ENCODE assay signal across 1 cellular context in genomic region chr7:4797858-4798705, GRCh38.
TF ChIP-seq lines count a peak whose summit lies in the region.

No MANE protein-coding gene starts in this region.

TF ChIP-seq in K562, 482 proteins besides CTCF, POLR2A, EP300 and RAD21 (continued from another document):
- no peak for TF ChIP-seq PRDM10 (IDR thresholded peaks at IDR 0.05; ENCODE audit: partially characterized antibody)
- no peak for TF ChIP-seq XRCC4 (IDR thresholded peaks at IDR 0.05; ENCODE audit: extremely low read depth, insufficient read depth, insufficient read length)
- TF ChIP-seq STAT5B (CRISPR knock-in tag; IDR thresholded peaks at IDR 0.05) = no peak
- no peak for TF ChIP-seq BCL6 (CRISPR knock-in tag; IDR thresholded peaks at IDR 0.05)
- TF ChIP-seq IRF9 (tag; IDR thresholded peaks at IDR 0.05) = no peak
- TF ChIP-seq MLLT1 (IDR thresholded peaks at IDR 0.05) = no peak
- no peak for TF ChIP-seq ARID1B (IDR thresholded peaks at IDR 0.05)
- no peak for TF ChIP-seq ETV6 (IDR thresholded peaks at IDR 0.05; ENCODE audit: borderline replicate concordance in 1 of 2, low read depth in 2 of 2, low read length in 1 of 2)
- no peak for TF ChIP-seq ETV6 (CRISPR knock-in tag; IDR thresholded peaks at IDR 0.05; ENCODE audit: borderline replicate concordance)
- no peak for TF ChIP-seq MEF2A (IDR thresholded peaks at IDR 0.05; ENCODE audit: control insufficient read depth, low read depth, low read length)
- TF ChIP-seq CREB5 (CRISPR knock-in tag; IDR thresholded peaks at IDR 0.05) = no peak
- TF ChIP-seq ZNF3 (CRISPR knock-in tag; IDR thresholded peaks at IDR 0.05) = no peak
- TF ChIP-seq ZNF639 (CRISPR knock-in tag; conservative IDR thresholded peaks at IDR 0.05 in 1 of 2, IDR thresholded peaks at IDR 0.05 in 1 of 2) = no peak
- no peak for TF ChIP-seq NCOR1 (IDR thresholded peaks at IDR 0.05)
- TF ChIP-seq KAT2B (IDR thresholded peaks at IDR 0.05; ENCODE audit: low read depth, low read length) = no peak
- TF ChIP-seq NCOA4 (IDR thresholded peaks at IDR 0.05; ENCODE audit: partially characterized antibody) = no peak
- no peak for TF ChIP-seq MNT (conservative IDR thresholded peaks at IDR 0.05)
- TF ChIP-seq MAX (CRISPR knock-in tag; IDR thresholded peaks at IDR 0.05) = peak; percentile 40; the same call in 1 of the 2 replicates
- no peak for TF ChIP-seq ZNF133 (CRISPR knock-in tag; IDR thresholded peaks at IDR 0.05)
- TF ChIP-seq ZFPM2 (CRISPR knock-in tag; IDR thresholded peaks at IDR 0.05) = no peak
- TF ChIP-seq E2F8 (IDR thresholded peaks at IDR 0.05; ENCODE audit: low read depth, partially characterized antibody) = no peak
- 0 out of 4 replicates have a peak, but pooled peaks of 1 of the 2 experiments have one; percentile 37 for TF ChIP-seq NRF1 (conservative IDR thresholded peaks at IDR 0.05 in 1 of 2, IDR thresholded peaks at IDR 0.05 in 1 of 2)
- peak; percentile 25; the same call in 1 of the 2 replicates for TF ChIP-seq CC2D1A (IDR thresholded peaks at IDR 0.05)
- TF ChIP-seq POLR2H (tag; IDR thresholded peaks at IDR 0.05; ENCODE audit: low read depth) = no peak
- no peak for TF ChIP-seq SMAD1 (IDR thresholded peaks at IDR 0.05; ENCODE audit: low read depth, low read length, partially characterized antibody)
- no peak for TF ChIP-seq E2F3 (CRISPR knock-in tag; IDR thresholded peaks at IDR 0.05)
- no peak for TF ChIP-seq NR4A1 (CRISPR knock-in tag; IDR thresholded peaks at IDR 0.05)
- TF ChIP-seq NR4A1 (tag; IDR thresholded peaks at IDR 0.05) = no peak
- TF ChIP-seq PHF8 (IDR thresholded peaks at IDR 0.05; ENCODE audit: borderline replicate concordance, low read length) = no peak
- TF ChIP-seq TFAP4 (CRISPR knock-in tag; IDR thresholded peaks at IDR 0.05; ENCODE audit: borderline replicate concordance) = peak; percentile 48; the same call in 1 of the 2 replicates
- TF ChIP-seq ZBTB12 (CRISPR knock-in tag; IDR thresholded peaks at IDR 0.05) = no peak
- no peak for TF ChIP-seq USF1 (CRISPR knock-in tag; IDR thresholded peaks at IDR 0.05)
- TF ChIP-seq MTA2 (IDR thresholded peaks at IDR 0.05; ENCODE audit: low read depth) = no peak
- TF ChIP-seq ZNF140 (CRISPR knock-in tag; IDR thresholded peaks at IDR 0.05) = no peak
- no peak for TF ChIP-seq THRB (CRISPR knock-in tag; conservative IDR thresholded peaks at IDR 0.05)
- TF ChIP-seq ZBTB7A (IDR thresholded peaks at IDR 0.05; ENCODE audit: borderline replicate concordance, control insufficient read depth, low read depth, low read length) = peak; percentile 69; the same call in 1 of the 2 replicates
- TF ChIP-seq CXXC5 (CRISPR knock-in tag; IDR thresholded peaks at IDR 0.05) = peak; percentile 25; the same call in 1 of the 2 replicates
